In genomic region chr5:62305715-62306493, GRCh38 we compare ENCODE assay signal across 8 cellular contexts. TPM values are rescaled to one million over a fixed set of nuclear protein-coding genes. Genes with fewer than 3 reads are reported as not detected.
DNase-seq lines count a peak whose midpoint lies in the region; ATAC-seq and TF ChIP-seq lines count a peak whose summit lies in the region.

Gene KIF2A, plus strand, starts transcription at chr5:62306206. Its CDS starts 267 bp downstream, at chr5:62306473.

- H3F3A ChIP-seq in PC-9 (ENCODE audit: insufficient read depth, low read depth): no peaks in the 10 kb centered on the region

- TF ChIP-seq POLR2A in erythroblast (IDR thresholded peaks at IDR 0.05; ENCODE audit: low read length): peak; percentile 76

- in situ Hi-C loops in KBM-7 (cut with MboI; ENCODE audit: low pct_unique_long_range_greater_than_20kb, low sequenced_read_pairs): no loop called here

- peak within 1 kb of the TSS; percentile 78 to 86 for H3K9ac ChIP-seq in mucosa of rectum (ENCODE audit: low read depth in 1 of 2, low read length in 2 of 2)

- intact Hi-C loops in PC-9 (cut with micrococcal nuclease; ENCODE audit: unreplicated experiment): loop anchor here (5.0 kb wide), 1 partner anchor 81 kb away; no protein-coding TSS in a partner anchor

- peak within 1 kb of the TSS; percentile 91 for H3K4me3 ChIP-seq in PC-9
- peak within 1 kb of the TSS; percentile 86 to 92 for H3K4me3 ChIP-seq in mucosa of rectum (ENCODE audit: low read length in 2 of 2)

- POLR2A ChIA-PET in PC-9 (lab: Charles Lee; ENCODE audit: unreplicated experiment): interaction anchor here (0.6 to 0.7 kb wide), 4 partner anchors 38 to 74 kb away, joined by 3 to 16 read pairs (median 4); no protein-coding TSS in a partner anchor

- H3K36me3 ChIP-seq in PC-9 (ENCODE audit: low read depth): peaks cover 11% of the 10 kb centered on the region; the same call in 1 of the 2 replicates
- H3K36me3 ChIP-seq in mucosa of rectum (ENCODE audit: control insufficient read depth in 2 of 2, insufficient read depth in 2 of 2, low read length in 2 of 2): peaks cover 0 to 2% of the 10 kb centered on the region in 2 donors

- DNase-seq in DMS79 (lab: John Stamatoyannopoulos, UW) (peak; percentile 65), KBM-7 (peak; percentile 98), PC-9 (peak; percentile 81 to 93), erythroblast (lab: John Stamatoyannopoulos, UW) (peak; percentile 96 to 97)
- peak; percentile 94 for DNase-seq in activated T-cell treated with anti-CD3 and anti-CD28 coated beads, Interleukin-2, amount 50 U/mL, for 1 hour
- DNase-seq in stimulated activated CD8-positive, alpha-beta memory T cell treated with anti-CD3 and anti-CD28 coated beads, Interleukin-4, amount 100 ng/mL, for 4 hours (ENCODE audit: low read depth in 2 of 2, low spot score in 1 of 2): peak; percentile 72 to 82

- H3K27me3 ChIP-seq in PC-9 (ENCODE audit: insufficient read depth, low read depth) (no peaks in the 10 kb centered on the region), mucosa of rectum (ENCODE audit: control insufficient read depth in 2 of 2, insufficient read depth in 2 of 2, low read length in 2 of 2) (no peaks in the 10 kb centered on the region)

- peaks cover 47% of the 10 kb centered on the region for H3K79me2 ChIP-seq in PC-9 (ENCODE audit: low read depth)

- CTCF ChIA-PET in PC-9 (lab: Charles Lee): no interaction called here

- TF ChIP-seq CTCF in PC-9 (conservative IDR thresholded peaks at IDR 0.05): no peak

- H4K20me1 ChIP-seq in PC-9 (ENCODE audit: insufficient read depth): peaks cover 18% of the 10 kb centered on the region

- H3K27ac ChIP-seq in PC-9: peak within 1 kb of the TSS; percentile 51
- peak within 1 kb of the TSS; percentile 85 to 91 for H3K27ac ChIP-seq in mucosa of rectum (ENCODE audit: low read depth in 2 of 2, low read length in 2 of 2)

- H3K9me3 ChIP-seq in PC-9 (ENCODE audit: insufficient read depth, low read depth) (no peaks in the 10 kb centered on the region), mucosa of rectum (ENCODE audit: control insufficient read depth in 2 of 2, low read length in 2 of 2) (no peaks in the 10 kb centered on the region)

- no TSS peak for BruUV-seq in PC-9 (replicated peaks; lab: Mats Ljungman, UMichigan)

- H3K9me2 ChIP-seq in PC-9 (ENCODE audit: insufficient read depth): no peaks in the 10 kb centered on the region

- H3K4me1 ChIP-seq in PC-9 (replicated peaks; ENCODE audit: insufficient read depth) (0 out of 2 replicates have a peak, but pooled peaks cover 7% of the 10 kb centered on the region), mucosa of rectum (ENCODE audit: control insufficient read depth in 2 of 2, insufficient read depth in 2 of 2, low read length in 2 of 2) (peaks cover 8% of the 10 kb centered on the region in 2 donors)

- peak within 1 kb of the TSS; percentile 92 for H2AFZ ChIP-seq in PC-9

- peak within 1 kb of the TSS; percentile 92 for H3K4me2 ChIP-seq in PC-9

- peak; percentile 91 for ATAC-seq in GM21723 (IDR thresholded peaks at IDR 0.05; ENCODE audit: unreplicated experiment)

RNA-seq across cellular contexts. Expression of gene KIF2A, which starts in this region (rescaled TPM):
- 39.6 and 54.8 TPM in 2 replicates for total RNA-seq in PC-9 (2021)

Comparison
In these comparisons a context has a peak if more than half of its experiments do, and no peak if none do; other contexts are left out.
1. Peak in every context shown above with its lines: DNase-seq, ATAC-seq, H3K4me3 ChIP-seq and H3K27ac ChIP-seq.